Comparison of ENCODE assay signal across 1 cellular context in the genomic region with DNA sequence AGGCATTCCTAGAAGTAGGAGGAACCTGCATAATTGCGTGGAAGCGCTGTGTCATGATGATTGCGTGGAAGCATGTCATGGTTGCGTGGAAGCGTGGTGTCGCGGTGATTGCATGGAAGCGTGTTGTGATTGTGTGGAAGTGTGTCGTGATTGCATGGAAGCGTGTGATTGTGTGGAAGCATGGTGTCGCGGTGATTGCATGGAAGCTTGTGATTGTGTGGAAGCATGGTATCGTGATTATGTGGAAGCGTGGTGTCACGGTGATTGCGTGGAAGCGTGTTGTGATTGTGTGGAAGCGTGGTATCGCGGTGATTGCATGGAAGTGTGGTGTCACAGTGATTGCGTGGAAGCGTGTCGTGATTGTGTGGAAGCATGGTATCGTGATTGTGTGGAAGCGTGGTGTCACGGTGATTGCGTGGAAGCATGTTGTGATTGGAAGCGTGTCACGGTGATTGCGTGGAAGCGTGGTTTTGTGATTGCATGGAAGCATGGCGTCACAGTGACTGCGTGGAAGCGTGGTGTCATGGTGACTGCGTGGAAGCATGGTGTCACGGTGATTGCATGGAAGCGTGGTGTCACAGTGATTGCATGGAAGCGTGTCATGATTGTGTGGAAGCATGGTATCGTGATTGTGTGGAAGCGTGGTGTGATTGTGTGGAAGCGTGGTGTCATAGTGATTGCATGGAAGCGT.
A peak's percentile ranks its signal among the peaks of the same experiment; 100 is the strongest.
TF ChIP-seq lines count a peak whose summit lies in the region.

No MANE protein-coding gene starts in this region.

TF ChIP-seq in HepG2, 621 proteins besides CTCF, POLR2A, EP300 and RAD21 (continued from another document):
- TF ChIP-seq MNT (IDR thresholded peaks at IDR 0.05): 0 out of 2 replicates have a peak, but pooled peaks have one; percentile 9
- TF ChIP-seq ZFAT (CRISPR knock-in tag; conservative IDR thresholded peaks at IDR 0.05): no peak
- TF ChIP-seq ZNF670 (CRISPR knock-in tag; IDR thresholded peaks at IDR 0.05; ENCODE audit: borderline replicate concordance): no peak
- TF ChIP-seq STAT5B (CRISPR knock-in tag; IDR thresholded peaks at IDR 0.05): no peak
- TF ChIP-seq JUNB (CRISPR knock-in tag; IDR thresholded peaks at IDR 0.05; ENCODE audit: borderline replicate concordance): 0 out of 2 replicates have a peak, but pooled peaks have one; percentile 19
- TF ChIP-seq CHCHD3 (CRISPR knock-in tag; IDR thresholded peaks at IDR 0.05): 0 out of 2 replicates have a peak, but pooled peaks have one; percentile 28
- TF ChIP-seq ATF7 (IDR thresholded peaks at IDR 0.05): peak; percentile 93
- no peak for TF ChIP-seq ATF7 (CRISPR knock-in tag; IDR thresholded peaks at IDR 0.05)
- TF ChIP-seq PHB2 (IDR thresholded peaks at IDR 0.05; ENCODE audit: partially characterized antibody): peak; percentile 71
- TF ChIP-seq, protein P1, sequence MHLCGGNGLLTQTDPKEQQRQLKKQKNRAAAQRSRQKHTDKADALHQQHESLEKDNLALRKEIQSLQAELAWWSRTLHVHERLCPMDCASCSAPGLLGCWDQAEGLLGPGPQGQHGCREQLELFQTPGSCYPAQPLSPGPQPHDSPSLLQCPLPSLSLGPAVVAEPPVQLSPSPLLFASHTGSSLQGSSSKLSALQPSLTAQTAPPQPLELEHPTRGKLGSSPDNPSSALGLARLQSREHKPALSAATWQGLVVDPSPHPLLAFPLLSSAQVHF (CRISPR knock-in tag; IDR thresholded peaks at IDR 0.05): 0 out of 2 replicates have a peak, but pooled peaks have one; percentile 22
- peak; percentile 42; the same call in 1 of the 2 replicates for TF ChIP-seq SP1 (IDR thresholded peaks at IDR 0.05)
- no peak for TF ChIP-seq SP1 (CRISPR knock-in tag; IDR thresholded peaks at IDR 0.05)
- TF ChIP-seq NONO (IDR thresholded peaks at IDR 0.05): peak; percentile 74; the same call in 1 of the 2 replicates
- no peak for TF ChIP-seq NONO (CRISPR knock-in tag; conservative IDR thresholded peaks at IDR 0.05)
TF ChIP-seq in HepG2: peak in this region for 9.
